Comparison of ENCODE assay signal across 17 cellular contexts in genomic region chr15:59140422-59141226, GRCh38. TPM values are rescaled to one million over a fixed set of nuclear protein-coding genes. Genes with fewer than 3 reads are reported as not detected.
DNase-seq lines count a peak whose midpoint lies in the region; ATAC-seq and TF ChIP-seq lines count a peak whose summit lies in the region.
"Had no signal": no experiment of that assay in that cellular context is flagged by ENCODE, and none has a peak within 500 bp of the region (broad histone marks: within the 10 kb centered on the region; RNA-seq: fewer than 3 reads in every experiment).

No MANE protein-coding gene starts in this region.

- ATAC-seq in lung (ENCODE audit: insufficient read depth, low FRiP score) = peak; percentile 64
- ATAC-seq in GM19351 (IDR thresholded peaks at IDR 0.05; ENCODE audit: unreplicated experiment) = no peak
- ATAC-seq in HG03457 (IDR thresholded peaks at IDR 0.05; ENCODE audit: unreplicated experiment) = no peak
- ATAC-seq: body of pancreas had no signal

- in situ Hi-C loops in Caki2 (cut with HindIII; ENCODE audit: low pct_unique_long_range_greater_than_20kb, low sequenced_read_pairs) = no loop called here

- H3K27ac ChIP-seq in lung (ENCODE audit: low read depth in 1 of 2, low read length in 1 of 2) = peak overlapping the region in 1 of 2 donors; percentile 41
- H3K27ac ChIP-seq: body of pancreas, sigmoid colon, tibial nerve had no signal

- H3K9me3 ChIP-seq in lung (ENCODE audit: control insufficient read depth in 2 of 2, insufficient read depth in 1 of 2, low read length in 1 of 2) = no peaks in the 10 kb centered on the region
- H3K9me3 ChIP-seq: body of pancreas, Caco-2, sigmoid colon, tibial nerve had no signal

- H3K36me3 ChIP-seq in lung (ENCODE audit: control insufficient read depth in 2 of 2, insufficient read depth in 2 of 2, low read length in 2 of 2) = peaks cover 16 to 24% of the 10 kb centered on the region in 2 donors

- TF ChIP-seq CTCF in choroid plexus epithelial cell (conservative IDR thresholded peaks at IDR 0.05; ENCODE audit: low read depth, low read length) (no peak), lung (IDR thresholded peaks at IDR 0.05; ENCODE audit: control extremely low read depth, extremely low read depth) (no peak)

- no peak overlapping the region for H3K4me3 ChIP-seq in choroid plexus epithelial cell (ENCODE audit: low read depth, low read length)
- H3K4me3 ChIP-seq in lung = no peak overlapping the region
- H3K4me3 ChIP-seq: body of pancreas, sigmoid colon, tibial nerve had no signal

- H3K4me1 ChIP-seq in lung (ENCODE audit: control insufficient read depth in 2 of 2, insufficient read depth in 2 of 2, low read length in 2 of 2) = peaks cover 0 to 3% of the 10 kb centered on the region in 2 donors
- H3K4me1 ChIP-seq: body of pancreas, Caco-2, sigmoid colon, tibial nerve had no signal

- 66 to 80% methylated on average over 9 of the region's 9 CpGs for WGBS in lung, 2 donors

- DNase-seq in Caki2 (ENCODE audit: low read depth) = peak; percentile 23
- DNase-seq in HPDE6-E6E7 (ENCODE audit: extremely low spot score) = peak; percentile 14
- DNase-seq in choroid plexus epithelial cell (ENCODE audit: low read depth) = peak; percentile 36
- peak; percentile 41 for DNase-seq in lung (ENCODE audit: low spot score)
- no peak for DNase-seq in effector CD4-positive, alpha-beta T cell
- no peak for DNase-seq in NCI-H2107 (lab: John Stamatoyannopoulos, UW)
- DNase-seq: activated CD4-positive, alpha-beta T cell treated with anti-CD3 and anti-CD28 coated beads, Interleukin-2, amount 50 U/mL, for 48 hours; activated effector memory CD4-positive, alpha-beta T cell treated with anti-CD3 and anti-CD28 coated beads, Interleukin-2, amount 50 U/mL, for 16 hours; body of pancreas; Caco-2; foreskin melanocyte; SIG-M5; sigmoid colon; stimulated activated CD4-positive, alpha-beta T cell treated with anti-CD3 and anti-CD28 coated beads, Interleukin-4, amount 100 ng/mL, for 4 hours had no signal

- H3K27me3 ChIP-seq in lung (ENCODE audit: control insufficient read depth, insufficient read depth) = no peaks in the 10 kb centered on the region
- H3K27me3 ChIP-seq: body of pancreas, sigmoid colon, tibial nerve had no signal

RNA-seq across cellular contexts. Expression of gene CCNB2, which starts 35.7 kb away (rescaled TPM):
- total RNA-seq in Caki2 (2014; rRNA removed; shearing (Covaris generic); ENCODE audit: low replicate concordance) = 45.6 and 69.7 TPM in 2 replicates
- total RNA-seq in lung = 1 to 10 TPM; 2.0 to 5.1 TPM
- polyA plus RNA-seq in lung = 1 to 10 TPM; 1.5 to 2.4 TPM

Comparison
In these comparisons a context has a peak if more than half of its experiments do, and no peak if none do; other contexts are left out.
1. DNase-seq: peak in Caki2 (single experiment), HPDE6-E6E7 (single experiment), choroid plexus epithelial cell (single experiment) and lung (single experiment); none in effector CD4-positive, alpha-beta T cell (single experiment) and NCI-H2107 (single experiment).